ENCODE assay signal across 10 cellular contexts in genomic region chr5:93894471-93895354, GRCh38.
DNase-seq lines count a peak whose midpoint lies in the region; ATAC-seq and TF ChIP-seq lines count a peak whose summit lies in the region.
"Had no signal": no experiment of that assay in that cellular context is flagged by ENCODE, and none has a peak within 500 bp of the region (broad histone marks: within the 10 kb centered on the region; RNA-seq: fewer than 3 reads in every experiment).

No MANE protein-coding gene starts in this region.

- no peak overlapping the region for H2AFZ ChIP-seq in neural cell (ENCODE audit: low read depth, low read length)

- peaks cover 11% of the 10 kb centered on the region for H3K4me1 Mint-ChIP-seq in CD4-positive, alpha-beta T cell (ENCODE audit: low read depth)
- H3K4me1 Mint-ChIP-seq: activated naive CD4-positive, alpha-beta T cell treated with anti-CD3 and anti-CD28 coated beads, Interleukin-2, amount 10 ng/mL, durations not matched to agents 7 days and 5 days had no signal

- ATAC-seq in body of pancreas (no peak), mucosa of descending colon (no peak), HG03097 (IDR thresholded peaks at IDR 0.05; ENCODE audit: low FRiP score, unreplicated experiment) (no peak)
- no peak for ATAC-seq in CD4-positive, alpha-beta T cell (ENCODE audit: poor library complexity)

- H3K4me3 ChIP-seq in body of pancreas (no peak overlapping the region), neural cell (ENCODE audit: low read length) (peak overlapping the region; percentile 46), mucosa of descending colon (no peak overlapping the region)

- H3K27me3 Mint-ChIP-seq in CD4-positive, alpha-beta T cell, result no peaks in the 10 kb centered on the region
- H3K27me3 Mint-ChIP-seq: activated naive CD4-positive, alpha-beta T cell treated with anti-CD3 and anti-CD28 coated beads, Interleukin-2, amount 10 ng/mL, durations not matched to agents 7 days and 5 days had no signal

- peak; percentile 49 for TF ChIP-seq CTCF in GM10248 (IDR thresholded peaks at IDR 0.05; ENCODE audit: control extremely low read depth, extremely low read depth, low read depth, missing control alignments)
- TF ChIP-seq CTCF in body of pancreas (IDR thresholded peaks at IDR 0.05), result peak in 4 of 7 experiments; percentile 15 to 27 (median 24)
- peak; percentile 85 for TF ChIP-seq CTCF in neural cell (IDR thresholded peaks at IDR 0.05; ENCODE audit: poor library complexity, severe bottlenecking)
- no peak for TF ChIP-seq CTCF in mucosa of descending colon (IDR thresholded peaks at IDR 0.05)
- no peak for TF ChIP-seq CTCF in CD4-positive, alpha-beta T cell (IDR thresholded peaks at IDR 0.05)

- H3K36me3 ChIP-seq in body of pancreas (replicated peaks in 1 of 2; ENCODE audit: insufficient read depth in 1 of 2, low read depth in 2 of 2), result no peaks in the 10 kb centered on the region
- H3K36me3 ChIP-seq in neural cell (ENCODE audit: insufficient read depth, low read length), result no peaks in the 10 kb centered on the region
- H3K36me3 ChIP-seq in mucosa of descending colon (ENCODE audit: low read depth), result no peaks in the 10 kb centered on the region

- H3K4me1 ChIP-seq in body of pancreas, result no peaks in the 10 kb centered on the region
- no peaks in the 10 kb centered on the region for H3K4me1 ChIP-seq in mucosa of descending colon (ENCODE audit: low read depth)

- 64% methylated on average over 10 of the region's 10 CpGs for WGBS in body of pancreas, 2 donors

- H3K36me3 Mint-ChIP-seq in CD4-positive, alpha-beta T cell (ENCODE audit: low read depth), result no peaks in the 10 kb centered on the region
- H3K36me3 Mint-ChIP-seq: activated naive CD4-positive, alpha-beta T cell treated with anti-CD3 and anti-CD28 coated beads, Interleukin-2, amount 10 ng/mL, durations not matched to agents 7 days and 5 days had no signal

- no peak for DNase-seq in GM10248 (ENCODE audit: extremely low spot score)
- peak; percentile 18 for DNase-seq in NCI-H1092 (lab: John Stamatoyannopoulos, UW)
- no peak for DNase-seq in body of pancreas
- DNase-seq in mucosa of descending colon, result no peak
- DNase-seq in CD4-positive, alpha-beta T cell, result no peak
- DNase-seq: activated naive CD4-positive, alpha-beta T cell treated with anti-CD3 and anti-CD28 coated beads, Interleukin-2, amount 10 ng/mL, durations not matched to agents 7 days and 5 days; islet precursor cell; NCI-H226 had no signal

- H3K27me3 ChIP-seq in body of pancreas, result no peaks in the 10 kb centered on the region
- H3K27me3 ChIP-seq in neural cell (ENCODE audit: insufficient read depth, low read depth, low read length), result peaks cover 8% of the 10 kb centered on the region
- no peaks in the 10 kb centered on the region for H3K27me3 ChIP-seq in CD4-positive, alpha-beta T cell (ENCODE audit: control insufficient read depth, insufficient read depth, low read length)

- H3K9me2 ChIP-seq in neural cell (ENCODE audit: insufficient read depth, low read length), result no peaks in the 10 kb centered on the region

- no peaks in the 10 kb centered on the region for H3K79me2 ChIP-seq in neural cell (replicated peaks; ENCODE audit: insufficient read depth, low read length)

- no peak overlapping the region for H3K27ac ChIP-seq in body of pancreas
- H3K27ac ChIP-seq in neural cell (ENCODE audit: low read length), result peak overlapping the region; percentile 60
- H3K27ac ChIP-seq in CD4-positive, alpha-beta T cell (ENCODE audit: low read depth, low read length), result no peak overlapping the region

- no peak for TF ChIP-seq POLR2A in body of pancreas (IDR thresholded peaks at IDR 0.05)

- intact Hi-C loops in body of pancreas (cut with DNase I) (no loop called here), mucosa of descending colon (cut with DNase I, micrococcal nuclease) (no loop called here)
- intact Hi-C loops in CD4-positive, alpha-beta T cell (cut with DNase I, micrococcal nuclease), result no loop called here

- peak; percentile 70 for TF ChIP-seq EP300 in neural cell (conservative IDR thresholded peaks at IDR 0.05; ENCODE audit: poor library complexity, severe bottlenecking)

- POLR2A ChIA-PET in GM10248 (lab: Yijun Ruan, JAX), result no interaction called here
- POLR2A ChIA-PET in CD4-positive, alpha-beta T cell (lab: Charles Lee), result no interaction called here

- H3K9me3 ChIP-seq in body of pancreas, result no peaks in the 10 kb centered on the region
- H3K9me3 ChIP-seq in neural cell (ENCODE audit: low read length), result no peaks in the 10 kb centered on the region
- H3K9me3 ChIP-seq in mucosa of descending colon, result no peaks in the 10 kb centered on the region
- no peaks in the 10 kb centered on the region for H3K9me3 ChIP-seq in CD4-positive, alpha-beta T cell (ENCODE audit: control insufficient read depth, low read length)

- H3K9me3 Mint-ChIP-seq in CD4-positive, alpha-beta T cell, result no peaks in the 10 kb centered on the region
- H3K9me3 Mint-ChIP-seq: activated naive CD4-positive, alpha-beta T cell treated with anti-CD3 and anti-CD28 coated beads, Interleukin-2, amount 10 ng/mL, durations not matched to agents 7 days and 5 days had no signal

- CTCF ChIA-PET in GM10248 (lab: Yijun Ruan, JAX), result interaction anchor here (0.6 to 2.1 kb wide), 7 partner anchors 8 to 297 kb away, joined by 3 to 6 read pairs (median 3); no protein-coding TSS in a partner anchor
- CTCF ChIA-PET in CD4-positive, alpha-beta T cell (lab: Charles Lee), result no interaction called here

- H3K4me2 ChIP-seq in neural cell (ENCODE audit: low read length), result peak overlapping the region; percentile 59

- no peaks in the 10 kb centered on the region for H4K20me1 ChIP-seq in neural cell (ENCODE audit: insufficient read depth)

- no peak overlapping the region for H3K4me3 Mint-ChIP-seq in CD4-positive, alpha-beta T cell
- H3K4me3 Mint-ChIP-seq: activated naive CD4-positive, alpha-beta T cell treated with anti-CD3 and anti-CD28 coated beads, Interleukin-2, amount 10 ng/mL, durations not matched to agents 7 days and 5 days had no signal

- peak; percentile 73 for TF ChIP-seq RAD21 in neural cell (conservative IDR thresholded peaks at IDR 0.05)

- H3K9ac ChIP-seq in neural cell (ENCODE audit: low read length), result no peak overlapping the region

- H3F3A ChIP-seq in neural cell (ENCODE audit: insufficient read depth, low read length, poor library complexity, severe bottlenecking), result no peaks in the 10 kb centered on the region

- H3K27ac Mint-ChIP-seq in CD4-positive, alpha-beta T cell, result no peak overlapping the region
- H3K27ac Mint-ChIP-seq: activated naive CD4-positive, alpha-beta T cell treated with anti-CD3 and anti-CD28 coated beads, Interleukin-2, amount 10 ng/mL, durations not matched to agents 7 days and 5 days had no signal

TF ChIP-seq in neural cell, 6 proteins besides CTCF, POLR2A, EP300 and RAD21:
- no peak for TF ChIP-seq MXI1 (conservative IDR thresholded peaks at IDR 0.05; ENCODE audit: poor library complexity, severe bottlenecking)
- TF ChIP-seq EZH2 (IDR thresholded peaks at IDR 0.05; ENCODE audit: borderline replicate concordance, insufficient read depth, low read length, poor library complexity, severe bottlenecking), result no peak
- peak; percentile 33 for TF ChIP-seq POLR2AphosphoS5 (IDR thresholded peaks at IDR 0.05)
- peak; percentile 72 for TF ChIP-seq SMC3 (conservative IDR thresholded peaks at IDR 0.05; ENCODE audit: poor library complexity)
- peak; percentile 18 for TF ChIP-seq REST (IDR thresholded peaks at IDR 0.05; ENCODE audit: borderline replicate concordance)
- no peak for TF ChIP-seq TAF1 (IDR thresholded peaks at IDR 0.05; ENCODE audit: low read depth)

Comparison
In these comparisons a context has a peak if more than half of its experiments do, and no peak if none do; other contexts are left out.
1. CTCF ChIP-seq: peak in GM10248 (single experiment), body of pancreas (4 of 7) and neural cell (single experiment); none in mucosa of descending colon (single experiment) and CD4-positive, alpha-beta T cell (single experiment).